22 cellular contexts compared by ENCODE assay signal in the genomic region with DNA sequence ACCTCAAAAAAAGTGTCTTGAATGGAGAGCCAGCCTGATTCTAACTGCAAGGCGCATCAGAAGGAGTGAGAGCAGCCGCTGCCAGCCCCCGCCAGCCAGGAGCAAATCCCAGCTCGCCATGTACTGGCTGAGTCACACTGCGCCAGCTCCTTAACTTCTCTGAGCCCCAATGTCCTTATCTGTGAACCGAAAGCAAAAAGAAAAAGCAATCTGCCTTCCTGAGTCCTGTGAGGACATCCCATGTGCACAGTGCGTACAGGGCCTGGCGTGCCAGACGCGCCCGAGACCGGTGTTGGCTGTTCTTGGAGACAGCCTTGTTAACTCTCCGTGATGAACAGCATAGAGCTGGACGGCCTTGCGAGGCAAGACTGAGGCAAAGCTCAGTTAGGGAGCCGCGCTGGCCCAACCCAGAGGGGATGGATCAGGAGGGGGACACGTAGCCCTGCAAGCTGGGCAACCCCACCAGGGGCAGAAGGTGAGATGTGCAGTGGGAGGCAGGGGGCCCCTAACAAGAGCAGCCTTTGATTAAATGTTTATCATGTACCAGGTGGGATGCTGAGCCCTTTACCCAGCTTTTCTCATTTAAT.
"Had no signal": no experiment of that assay in that cellular context is flagged by ENCODE, and none has a peak within 500 bp of the region (broad histone marks: within the 10 kb centered on the region; RNA-seq: fewer than 3 reads in every experiment).

No MANE protein-coding gene starts in this region.

- H3K36me3 Mint-ChIP-seq: activated naive CD4-positive, alpha-beta T cell treated with anti-CD3 and anti-CD28 coated beads, Interleukin-2, amount 50 U/mL, for 72 hours had no signal

- H3K4me3 ChIP-seq: ascending aorta, body of pancreas, Peyer's patch had no signal

- H3K27me3 ChIP-seq: ascending aorta, body of pancreas, Peyer's patch had no signal

- H3K9me3 Mint-ChIP-seq: activated CD4-positive, alpha-beta memory T cell treated with anti-CD3 and anti-CD28 coated beads, Interleukin-2, amount 10 ng/mL, durations not matched to agents 7 days and 5 days; activated naive CD4-positive, alpha-beta T cell treated with anti-CD3 and anti-CD28 coated beads, Interleukin-2, amount 50 U/mL, for 72 hours; activated naive CD8-positive, alpha-beta T cell treated with anti-CD3 and anti-CD28 coated beads, Interleukin-2, amount 50 U/mL, for 24 hours had no signal

- H3K4me3 Mint-ChIP-seq: activated CD4-positive, alpha-beta memory T cell treated with anti-CD3 and anti-CD28 coated beads, Interleukin-2, amount 10 ng/mL, durations not matched to agents 7 days and 5 days; activated CD4-positive, alpha-beta T cell treated with anti-CD3 and anti-CD28 coated beads for 36 hours; activated naive CD8-positive, alpha-beta T cell treated with anti-CD3 and anti-CD28 coated beads, Interleukin-2, amount 50 U/mL, for 24 hours had no signal

- H3K27ac ChIP-seq: ascending aorta, body of pancreas, Peyer's patch, VCaP had no signal

- ATAC-seq: activated CD4-positive, alpha-beta T cell treated with anti-CD3 and anti-CD28 coated beads for 36 hours; activated naive CD4-positive, alpha-beta T cell treated with anti-CD3 and anti-CD28 coated beads, Interleukin-2, amount 50 U/mL, for 72 hours; activated naive CD8-positive, alpha-beta T cell treated with anti-CD3 and anti-CD28 coated beads, Interleukin-2, amount 50 U/mL, for 24 hours; body of pancreas had no signal

- H3K4me1 Mint-ChIP-seq: activated CD4-positive, alpha-beta memory T cell treated with anti-CD3 and anti-CD28 coated beads, Interleukin-2, amount 10 ng/mL, durations not matched to agents 7 days and 5 days; activated CD4-positive, alpha-beta T cell treated with anti-CD3 and anti-CD28 coated beads for 36 hours; activated naive CD8-positive, alpha-beta T cell treated with anti-CD3 and anti-CD28 coated beads, Interleukin-2, amount 50 U/mL, for 24 hours had no signal

- H3K27ac Mint-ChIP-seq: activated CD4-positive, alpha-beta memory T cell treated with anti-CD3 and anti-CD28 coated beads, Interleukin-2, amount 10 ng/mL, durations not matched to agents 7 days and 5 days; activated CD4-positive, alpha-beta T cell treated with anti-CD3 and anti-CD28 coated beads for 36 hours; activated naive CD8-positive, alpha-beta T cell treated with anti-CD3 and anti-CD28 coated beads, Interleukin-2, amount 50 U/mL, for 24 hours had no signal

- DNase-seq: activated CD4-positive, alpha-beta memory T cell treated with anti-CD3 and anti-CD28 coated beads, Interleukin-2, amount 10 ng/mL, durations not matched to agents 7 days and 5 days; activated CD4-positive, alpha-beta T cell treated with anti-CD3 and anti-CD28 coated beads for 36 hours; activated CD4-positive, alpha-beta T cell treated with anti-CD3 and anti-CD28 coated beads, Interleukin-2, amount 50 U/mL, for 1 hour; activated CD8-positive, alpha-beta memory T cell treated with anti-CD3 and anti-CD28 coated beads, Interleukin-2, amount 50 U/mL, for 4 hours; activated effector memory CD4-positive, alpha-beta T cell treated with anti-CD3 and anti-CD28 coated beads, Interleukin-2, amount 50 U/mL, for 16 hours; activated naive CD4-positive, alpha-beta T cell treated with Interleukin-2 at 50 U/mL for 16 hours; activated naive CD8-positive, alpha-beta T cell treated with anti-CD3 and anti-CD28 coated beads, Interleukin-2, amount 50 U/mL, for 24 hours; activated T-cell treated with anti-CD3 and anti-CD28 coated beads, Interleukin-2, amount 50 U/mL, for 1 hour; amniotic stem cell; body of pancreas; KG1; NCI-H1048; NCI-H146; NCI-H187 treated with DMSO at 0.1 percent for 48 hours; NCI-H2081 treated with DMSO at 0.1 percent for 48 hours; NCI-H446; NCI-H524; Peyer's patch; SIG-M5 had no signal

- H3K27me3 Mint-ChIP-seq: activated CD4-positive, alpha-beta memory T cell treated with anti-CD3 and anti-CD28 coated beads, Interleukin-2, amount 10 ng/mL, durations not matched to agents 7 days and 5 days; activated CD4-positive, alpha-beta T cell treated with anti-CD3 and anti-CD28 coated beads for 36 hours; activated naive CD8-positive, alpha-beta T cell treated with anti-CD3 and anti-CD28 coated beads, Interleukin-2, amount 50 U/mL, for 24 hours had no signal
